14 cellular contexts compared by ENCODE assay signal in genomic region chr12:39503445-39503844, GRCh38.
DNase-seq lines count a peak whose midpoint lies in the region; ATAC-seq, FAIRE-seq and TF ChIP-seq lines count a peak whose summit lies in the region.
"Had no signal": no experiment of that assay in that cellular context is flagged by ENCODE, and none has a peak within 500 bp of the region (broad histone marks: within the 10 kb centered on the region; RNA-seq: fewer than 3 reads in every experiment).

No MANE protein-coding gene starts in this region.

- H3K4me2 ChIP-seq in K562 (ENCODE audit: insufficient read depth, low read length) (no peak overlapping the region), neural progenitor cell (no peak overlapping the region)

- H3K4me3 Mint-ChIP-seq in neural progenitor cell: no peak overlapping the region
- no peak overlapping the region for H3K4me3 Mint-ChIP-seq in CD4-positive, alpha-beta memory T cell
- H3K4me3 Mint-ChIP-seq: activated CD8-positive, alpha-beta T cell treated with anti-CD3 and anti-CD28 coated beads for 36 hours; natural killer cell treated with Interleukin-12 subunit alpha and Interleukin-12 subunit beta and Interleukin-15 and Interleukin-18, amount 100 ng/mL, for 72 hours had no signal

- H3K9me1 ChIP-seq in K562 (ENCODE audit: control insufficient read depth, insufficient read depth, low read length): no peaks in the 10 kb centered on the region

- no peaks in the 10 kb centered on the region for H3K9me3 Mint-ChIP-seq in neural progenitor cell
- no peaks in the 10 kb centered on the region for H3K9me3 Mint-ChIP-seq in CD4-positive, alpha-beta memory T cell
- H3K9me3 Mint-ChIP-seq: activated CD8-positive, alpha-beta T cell treated with anti-CD3 and anti-CD28 coated beads for 36 hours; natural killer cell treated with Interleukin-12 subunit alpha and Interleukin-12 subunit beta and Interleukin-15 and Interleukin-18, amount 100 ng/mL, for 72 hours had no signal

- DNase-seq in ACHN: peak; percentile 69
- peak; percentile 58 for DNase-seq in HS-5 (ENCODE audit: low read depth)
- DNase-seq in K562 (ENCODE audit: extremely low read depth in 1 of 4, low spot score in 3 of 4): no peak
- DNase-seq in hepatic stellate cell (ENCODE audit: low spot score): peak; percentile 36
- no peak for DNase-seq in neural progenitor cell (ENCODE audit: low spot score)
- no peak for DNase-seq in CD4-positive, alpha-beta memory T cell
- DNase-seq: activated CD8-positive, alpha-beta T cell treated with anti-CD3 and anti-CD28 coated beads for 36 hours; activated gamma-delta T cell treated with Interleukin-2 at 50 U/mL for 16 hours; left cardiac atrium; NCI-H2227 treated with DMSO at 0.1 percent for 48 hours; T1000 had no signal

- H3K4me1 ChIP-seq in K562 (replicated peaks in 1 of 2; ENCODE audit: control insufficient read depth in 2 of 2, insufficient read depth in 2 of 2, low read length in 2 of 2): peaks cover 0 to 5% of the 10 kb centered on the region in 2 experiments; a peak in 2 of 5 replicates
- H3K4me1 ChIP-seq in neural progenitor cell: peaks cover 23% of the 10 kb centered on the region
- no peaks in the 10 kb centered on the region for H3K4me1 ChIP-seq in CD4-positive, alpha-beta memory T cell (ENCODE audit: insufficient read depth, low read length)

- no TSS peak for BruUV-seq in K562 (replicated peaks; lab: Mats Ljungman, UMichigan)

- no peaks in the 10 kb centered on the region for H3K27me3 ChIP-seq in K562 (ENCODE audit: control insufficient read depth in 2 of 2, insufficient read depth in 2 of 2, low read length in 2 of 2)
- no peaks in the 10 kb centered on the region for H3K27me3 ChIP-seq in neural progenitor cell
- no peaks in the 10 kb centered on the region for H3K27me3 ChIP-seq in CD4-positive, alpha-beta memory T cell (ENCODE audit: insufficient read depth, low read length)

- TF ChIP-seq POLR2A in K562 (conservative IDR thresholded peaks at IDR 0.05): no peak

- H3K27me3 Mint-ChIP-seq in neural progenitor cell (ENCODE audit: insufficient read depth, low read depth): peaks cover 4% of the 10 kb centered on the region
- H3K27me3 Mint-ChIP-seq in CD4-positive, alpha-beta memory T cell: no peaks in the 10 kb centered on the region
- H3K27me3 Mint-ChIP-seq: activated CD8-positive, alpha-beta T cell treated with anti-CD3 and anti-CD28 coated beads for 36 hours had no signal

- H3K79me2 ChIP-seq in K562 (ENCODE audit: control insufficient read depth, insufficient read depth, low read length) (no peaks in the 10 kb centered on the region), neural progenitor cell (ENCODE audit: low read depth) (no peaks in the 10 kb centered on the region)

- H3K9ac ChIP-seq in K562 (ENCODE audit: insufficient read depth in 1 of 2, low read depth in 2 of 2, low read length in 2 of 2) (no peak overlapping the region), neural progenitor cell (no peak overlapping the region)

- H3F3A ChIP-seq in neural progenitor cell (ENCODE audit: low read depth): peaks cover 10% of the 10 kb centered on the region

- TF ChIP-seq CTCF in K562 (IDR thresholded peaks at IDR 0.05 in 2 of 3, conservative IDR thresholded peaks at IDR 0.05 in 1 of 3; ENCODE audit: insufficient read depth in 2 of 3, low read depth in 1 of 3, low read length in 3 of 3) (0 out of 6 replicates have a peak, but pooled peaks of 1 of the 3 experiments have one; percentile 17), neural progenitor cell (IDR thresholded peaks at IDR 0.05) (no peak)

- H3K27ac Mint-ChIP-seq in neural progenitor cell: no peak overlapping the region
- H3K27ac Mint-ChIP-seq in CD4-positive, alpha-beta memory T cell: no peak overlapping the region
- H3K27ac Mint-ChIP-seq: activated CD8-positive, alpha-beta T cell treated with anti-CD3 and anti-CD28 coated beads for 36 hours; natural killer cell treated with Interleukin-12 subunit alpha and Interleukin-12 subunit beta and Interleukin-15 and Interleukin-18, amount 100 ng/mL, for 72 hours had no signal

- H3K36me3 ChIP-seq in K562 (ENCODE audit: control insufficient read depth, insufficient read depth, low read length) (no peaks in the 10 kb centered on the region), neural progenitor cell (no peaks in the 10 kb centered on the region)
- H3K36me3 ChIP-seq in CD4-positive, alpha-beta memory T cell (ENCODE audit: insufficient read depth, low read length): no peaks in the 10 kb centered on the region

- H3K36me3 Mint-ChIP-seq in neural progenitor cell: peaks cover 1% of the 10 kb centered on the region
- peaks cover 0 to 11% of the 10 kb centered on the region in 2 donors for H3K36me3 Mint-ChIP-seq in CD4-positive, alpha-beta memory T cell
- H3K36me3 Mint-ChIP-seq: natural killer cell treated with Interleukin-12 subunit alpha and Interleukin-12 subunit beta and Interleukin-15 and Interleukin-18, amount 100 ng/mL, for 72 hours had no signal

- POLR2A ChIA-PET in K562 (lab: Yijun Ruan, JAX): interaction anchor here (0.9 kb wide), 1 partner anchor 11 kb away, joined by 3 read pairs; no protein-coding TSS in a partner anchor
- POLR2A ChIA-PET in CD4-positive, alpha-beta memory T cell (lab: Charles Lee; ENCODE audit: partially characterized antibody): no interaction called here

- no peak for TF ChIP-seq RAD21 in K562 (CRISPR knock-in tag; conservative IDR thresholded peaks at IDR 0.05 in 1 of 2, IDR thresholded peaks at IDR 0.05 in 1 of 2)

- ATAC-seq in K562 (peak; percentile 81), GM21786 (IDR thresholded peaks at IDR 0.05; ENCODE audit: unreplicated experiment) (no peak), HG03378 (IDR thresholded peaks at IDR 0.05; ENCODE audit: unreplicated experiment) (no peak)
- ATAC-seq: activated CD8-positive, alpha-beta T cell treated with anti-CD3 and anti-CD28 coated beads for 36 hours; natural killer cell treated with Interleukin-12 subunit alpha and Interleukin-12 subunit beta and Interleukin-15 and Interleukin-18, amount 100 ng/mL, for 72 hours had no signal

- TF ChIP-seq EP300 in K562 (IDR thresholded peaks at IDR 0.05; ENCODE audit: low read length): no peak

- H3K4me1 Mint-ChIP-seq in neural progenitor cell: peaks cover 35% of the 10 kb centered on the region
- H3K4me1 Mint-ChIP-seq in CD4-positive, alpha-beta memory T cell: no peaks in the 10 kb centered on the region

- 80% methylated on average over 1 of the region's 1 CpG for WGBS in K562 (ENCODE audit: insufficient coverage, low coverage, missing lambda C conversion rate)

- H3K9me3 ChIP-seq in K562 (replicated peaks; ENCODE audit: control insufficient read depth, insufficient read depth, low read depth, low read length) (no peaks in the 10 kb centered on the region), neural progenitor cell (ENCODE audit: low read depth) (no peaks in the 10 kb centered on the region)
- no peaks in the 10 kb centered on the region for H3K9me3 ChIP-seq in CD4-positive, alpha-beta memory T cell (ENCODE audit: control insufficient read depth in 1 of 2, low read length in 2 of 2)

- H3K27ac ChIP-seq in K562 (ENCODE audit: extremely low read depth, low read depth, low read length): no peak overlapping the region
- no peak overlapping the region for H3K27ac ChIP-seq in neural progenitor cell
- H3K27ac ChIP-seq in CD4-positive, alpha-beta memory T cell (ENCODE audit: low read depth, low read length): no peak overlapping the region

- H3K4me3 ChIP-seq in K562 (no peak overlapping the region), neural progenitor cell (no peak overlapping the region)
- no peak overlapping the region for H3K4me3 ChIP-seq in CD4-positive, alpha-beta memory T cell (ENCODE audit: low read length in 2 of 2)

- intact Hi-C loops in K562 (cut with micrococcal nuclease): no loop called here
- intact Hi-C loops in CD4-positive, alpha-beta memory T cell (cut with micrococcal nuclease): no loop called here

- H2AFZ ChIP-seq in K562 (ENCODE audit: low read depth, low read length) (no peak overlapping the region), neural progenitor cell (replicated peaks) (no peak overlapping the region)

- FAIRE-seq in K562 (lab: Jason Lieb, UNC): no peak

- H4K20me1 ChIP-seq in K562 (replicated peaks; ENCODE audit: control insufficient read depth, insufficient read depth, low read length) (no peaks in the 10 kb centered on the region), neural progenitor cell (ENCODE audit: low read depth) (no peaks in the 10 kb centered on the region)

- in situ Hi-C loops in ACHN (cut with HindIII; ENCODE audit: low pct_ligation_motif_present, low pct_unique_long_range_greater_than_20kb, low sequenced_read_pairs) (no loop called here), K562 (cut with MboI) (no loop called here)

- CTCF ChIA-PET in K562 (lab: Yijun Ruan, JAX; ENCODE audit: low intra/inter-chr PET ratio): no interaction called here
- CTCF ChIA-PET in CD4-positive, alpha-beta memory T cell (lab: Charles Lee; ENCODE audit: partially characterized antibody): no interaction called here

TF ChIP-seq in K562, 482 proteins besides CTCF, POLR2A, EP300 and RAD21 (continues in another document):
- TF ChIP-seq NFYB (IDR thresholded peaks at IDR 0.05; ENCODE audit: extremely low read depth, insufficient read length) (no peak), FIP1L1 (IDR thresholded peaks at IDR 0.05; ENCODE audit: low read depth, low read length, poor library complexity, severe bottlenecking) (no peak), HEY1 (CRISPR knock-in tag; IDR thresholded peaks at IDR 0.05; ENCODE audit: borderline replicate concordance) (no peak), POLR2H (tag; IDR thresholded peaks at IDR 0.05; ENCODE audit: low read depth) (no peak), DNMT1 (IDR thresholded peaks at IDR 0.05) (no peak), TGIF2 (CRISPR knock-in tag; IDR thresholded peaks at IDR 0.05) (no peak)

Comparison
In these comparisons a context has a peak if more than half of its experiments do, and no peak if none do; other contexts are left out.
1. DNase-seq: peak in ACHN (single experiment), HS-5 (single experiment) and hepatic stellate cell (single experiment); none in K562 (0 of 4), neural progenitor cell (single experiment) and CD4-positive, alpha-beta memory T cell (0 of 5).